ENCODE assay signal across 8 cellular contexts in genomic region chr19:43934985-43935708, GRCh38. TPM values are rescaled to one million over a fixed set of nuclear protein-coding genes. Genes with fewer than 3 reads are reported as not detected.
A peak's percentile ranks its signal among the peaks of the same experiment; 100 is the strongest.
DNase-seq lines count a peak whose midpoint lies in the region; ATAC-seq and TF ChIP-seq lines count a peak whose summit lies in the region.

ZNF45 (minus strand) TSS chr19:43935282; CDS start chr19:43922185, 13,097 bp downstream.

- H3K4me1 ChIP-seq in liver (ENCODE audit: control insufficient read depth in 4 of 4, insufficient read depth in 4 of 4, low read length in 3 of 4), result peaks cover 3 to 14% (median 11%) of the 10 kb centered on the region in 4 donors

- peaks cover 1 to 22% (median 19%) of the 10 kb centered on the region in 4 donors for H3K36me3 ChIP-seq in liver (ENCODE audit: control insufficient read depth in 4 of 4, insufficient read depth in 3 of 4, low read depth in 1 of 4, low read length in 3 of 4)

- TF ChIP-seq CTCF in liver (IDR thresholded peaks at IDR 0.05; ENCODE audit: low read depth, low read length, missing input control), result no peak

- no peaks in the 10 kb centered on the region for H3K27me3 ChIP-seq in liver (ENCODE audit: control insufficient read depth in 4 of 4, insufficient read depth in 4 of 4, low read length in 3 of 4)

- peak within 1 kb of the TSS; percentile 56 to 89 for H3K9ac ChIP-seq in liver (ENCODE audit: low read depth in 1 of 2, low read length in 2 of 2)

- DNase-seq in C1 segment of cervical spinal cord (lab: John Stamatoyannopoulos, UW) (peak; percentile 34 to 92 (median 88)), NCI-H774 (lab: John Stamatoyannopoulos, UW) (peak; percentile 89), dermis microvascular lymphatic vessel endothelial cell (ENCODE audit: low read depth in 2 of 2) (peak; percentile 77 to 89)
- DNase-seq in activated CD4-positive, alpha-beta T cell treated with anti-CD3 and anti-CD28 coated beads, Interleukin-2, amount 50 U/mL, for 48 hours, result peak; percentile 87 to 91
- DNase-seq in stimulated activated CD4-positive, alpha-beta T cell treated with anti-CD3 and anti-CD28 coated beads, Interleukin-4, amount 100 ng/mL, for 24 hours, result peak; percentile 91

- peak within 1 kb of the TSS; percentile 70 to 97 (median 85) for H3K4me3 ChIP-seq in liver (ENCODE audit: low read depth in 1 of 3, low read length in 3 of 3)

- under 1% methylated on average over 42 of the region's 42 CpGs for WGBS in liver

- H3K9me3 ChIP-seq in liver (ENCODE audit: control insufficient read depth in 4 of 4, low read length in 3 of 4), result peaks cover 5 to 15% (median 10%) of the 10 kb centered on the region in 4 donors

- ATAC-seq in GM19395 (IDR thresholded peaks at IDR 0.05; ENCODE audit: unreplicated experiment) (peak; percentile 95), HG03565 (IDR thresholded peaks at IDR 0.05; ENCODE audit: unreplicated experiment) (peak; percentile 83)

- peak in 1 of 2 donors; percentile 4 for TF ChIP-seq RAD21 in liver (IDR thresholded peaks at IDR 0.05)

- peak within 1 kb of the TSS; percentile 61 to 89 for H3K27ac ChIP-seq in liver (ENCODE audit: low read depth in 1 of 2, low read length in 2 of 2)

TF ChIP-seq in liver, 16 proteins besides CTCF, POLR2A, EP300 and RAD21:
- peak; percentile 45 for TF ChIP-seq MAX (IDR thresholded peaks at IDR 0.05)
- peak in 1 of 2 donors; percentile 17 for TF ChIP-seq HNF4A (conservative IDR thresholded peaks at IDR 0.05)
- peak; percentile 92 to 97 for TF ChIP-seq GABPA (IDR thresholded peaks at IDR 0.05 in 1 of 2, conservative IDR thresholded peaks at IDR 0.05 in 1 of 2)
- peak; percentile 15 to 64 for TF ChIP-seq EGR1 (IDR thresholded peaks at IDR 0.05; ENCODE audit: low read depth in 2 of 2)
- TF ChIP-seq SP1 (IDR thresholded peaks at IDR 0.05), result peak; percentile 13
- no peak for TF ChIP-seq NR2F2 (IDR thresholded peaks at IDR 0.05)
- peak; percentile 56 for TF ChIP-seq TAF1 (conservative IDR thresholded peaks at IDR 0.05)
- TF ChIP-seq ATF3 (IDR thresholded peaks at IDR 0.05), result no peak
- peak; percentile 12 to 22 for TF ChIP-seq RXRA (IDR thresholded peaks at IDR 0.05)
- TF ChIP-seq YY1 (IDR thresholded peaks at IDR 0.05), result peak; percentile 74
- TF ChIP-seq REST (IDR thresholded peaks at IDR 0.05), result no peak
- TF ChIP-seq FOXA2 (IDR thresholded peaks at IDR 0.05), result no peak

RNA-seq across cellular contexts. Expression of gene ZNF45, which starts in this region (rescaled TPM):
- total RNA-seq in dermis microvascular lymphatic vessel endothelial cell (14.0 and 16.9 TPM in 2 replicates), liver (10 to 100 TPM in 1 of 2 donors, 1 to 10 TPM in 1; 6.0 to 11.1 TPM)
- 1 to 10 TPM; 1.5 to 2.5 TPM for polyA plus RNA-seq in liver

Comparison
In these comparisons a context has a peak if more than half of its experiments do, and no peak if none do; other contexts are left out.
1. Peak in every context shown above with its lines: DNase-seq, ATAC-seq, H3K4me3 ChIP-seq and H3K27ac ChIP-seq.